ENCODE assay signal across 28 cellular contexts in the genomic region with DNA sequence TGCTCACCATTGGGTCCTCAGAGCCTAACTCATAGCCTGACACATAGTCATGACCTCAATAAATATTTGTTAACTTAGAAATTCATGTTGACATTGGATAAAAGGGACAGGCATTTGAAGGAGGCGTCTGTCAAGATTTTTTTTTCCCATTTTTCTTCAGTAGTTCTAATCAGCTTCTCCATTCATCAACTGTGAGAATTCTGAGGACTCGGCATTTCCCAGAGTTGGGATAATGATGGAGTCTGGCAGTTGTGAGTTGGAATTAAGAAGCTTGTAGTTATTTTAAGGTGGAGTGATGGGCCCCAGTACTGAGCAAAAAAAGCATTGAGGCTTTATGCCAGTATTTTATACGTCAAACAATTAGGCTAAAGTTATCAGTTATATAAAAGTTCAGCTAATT. TPM values are rescaled to one million over a fixed set of nuclear protein-coding genes. Genes with fewer than 3 reads are reported as not detected.
A peak's percentile ranks its signal among the peaks of the same experiment; 100 is the strongest.
DNase-seq lines count a peak whose midpoint lies in the region; ATAC-seq and TF ChIP-seq lines count a peak whose summit lies in the region.
"Had no signal": no experiment of that assay in that cellular context is flagged by ENCODE, and none has a peak within 500 bp of the region (broad histone marks: within the 10 kb centered on the region; RNA-seq: fewer than 3 reads in every experiment).

No MANE protein-coding gene starts in this region.

- H3K27me3 ChIP-seq in GM23248 (replicated peaks; ENCODE audit: insufficient read depth) (no peaks in the 10 kb centered on the region), Panc1 (ENCODE audit: control insufficient read depth, insufficient read depth, low read length) (no peaks in the 10 kb centered on the region), fibroblast of lung (ENCODE audit: control insufficient read depth, insufficient read depth, low read length) (no peaks in the 10 kb centered on the region), gastrocnemius medialis (no peaks in the 10 kb centered on the region), aorta (ENCODE audit: control insufficient read depth in 1 of 2, insufficient read depth in 2 of 2, low read length in 1 of 2) (no peaks in the 10 kb centered on the region)
- H3K27me3 ChIP-seq: ascending aorta, esophagus muscularis mucosa, gastroesophageal sphincter, pancreas, sigmoid colon, SJCRH30, uterus had no signal

- H3K4me3 ChIP-seq in GM23248 (no peak overlapping the region), Panc1 (ENCODE audit: low read depth in 2 of 2, low read length in 2 of 2) (no peak overlapping the region; a peak in 1 of 4 replicates), fibroblast of lung (replicated peaks in 1 of 4; ENCODE audit: control extremely low read depth in 1 of 4, insufficient read depth in 1 of 4, low read depth in 3 of 4, low read length in 4 of 4) (no peak overlapping the region), gastrocnemius medialis (no peak overlapping the region), aorta (ENCODE audit: low read length in 2 of 2) (no peak overlapping the region)
- H3K4me3 ChIP-seq: ascending aorta, esophagus muscularis mucosa, gastroesophageal sphincter, HAP-1, pancreas, sigmoid colon, SJCRH30, uterus had no signal

- H3K9me3 ChIP-seq in GM23248 (ENCODE audit: low read depth) = no peaks in the 10 kb centered on the region
- no peaks in the 10 kb centered on the region for H3K9me3 ChIP-seq in Panc1 (ENCODE audit: control insufficient read depth, insufficient read depth, low read depth, low read length)
- H3K9me3 ChIP-seq in fibroblast of lung (ENCODE audit: control insufficient read depth, insufficient read depth, low read depth, low read length) = no peaks in the 10 kb centered on the region
- no peaks in the 10 kb centered on the region for H3K9me3 ChIP-seq in gastrocnemius medialis
- H3K9me3 ChIP-seq in aorta (ENCODE audit: control insufficient read depth, low read length) = no peaks in the 10 kb centered on the region
- H3K9me3 ChIP-seq: ascending aorta, esophagus muscularis mucosa, gastroesophageal sphincter, HAP-1, pancreas, sigmoid colon, SJCRH30, uterus had no signal

- WGBS in GM23248 (ENCODE audit: low coverage in 1 of 2, low lambda C conversion rate in 2 of 2, missing lambda C conversion rate in 2 of 2), 2 experiments = 80 to 84% methylated on average over 3 of the region's 3 CpGs
- WGBS in aorta, 2 donors = 49 to 63% methylated on average over 3 of the region's 3 CpGs

- H3K4me2 ChIP-seq in GM23248 (ENCODE audit: unreplicated experiment) (peak overlapping the region; percentile 32), fibroblast of lung (ENCODE audit: extremely low read depth, insufficient read depth, low read length) (peak overlapping the region; percentile 1)

- TF ChIP-seq POLR2A in gastrocnemius medialis (IDR thresholded peaks at IDR 0.05) = no peak

- CTCF ChIA-PET in Panc1 (lab: Charles Lee) = no interaction called here

- in situ Hi-C loops in GM23248 (cut with MboI) = no loop called here
- in situ Hi-C loops in Panc1 (cut with HindIII; ENCODE audit: low pct_unique_long_range_greater_than_20kb, low sequenced_read_pairs) = no loop called here
- in situ Hi-C loops in gastrocnemius medialis (cut with MboI; ENCODE audit: low sequenced_read_pairs in 4 of 4) = loop anchor here in 2 of 4 donors (10.0 to 25.0 kb wide), 2 partner anchors 64 to 151 kb away; no protein-coding TSS in a partner anchor

- no TSS peak for BruUV-seq in Panc1 (replicated peaks; lab: Mats Ljungman, UMichigan)

- no peaks in the 10 kb centered on the region for H3K9me2 ChIP-seq in GM23248 (ENCODE audit: insufficient read depth)

- H2AFZ ChIP-seq in GM23248 (no peak overlapping the region), fibroblast of lung (ENCODE audit: low read length) (no peak overlapping the region)

- H4K20me1 ChIP-seq in GM23248 (ENCODE audit: insufficient read depth) (no peaks in the 10 kb centered on the region), fibroblast of lung (ENCODE audit: control insufficient read depth, extremely low read depth, insufficient read depth, low read length) (no peaks in the 10 kb centered on the region)

- peaks cover 59% of the 10 kb centered on the region for H3K4me1 ChIP-seq in GM23248 (ENCODE audit: insufficient read depth)
- H3K4me1 ChIP-seq in Panc1 (ENCODE audit: control insufficient read depth, insufficient read depth, low read length) = peaks cover 77% of the 10 kb centered on the region
- peaks cover 22% of the 10 kb centered on the region for H3K4me1 ChIP-seq in fibroblast of lung (ENCODE audit: control insufficient read depth, extremely low read depth, insufficient read depth, low read length)
- H3K4me1 ChIP-seq in gastrocnemius medialis = peaks cover 72 to 82% of the 10 kb centered on the region in 2 donors
- peaks cover 0 to 5% of the 10 kb centered on the region in 2 donors for H3K4me1 ChIP-seq in aorta (ENCODE audit: control insufficient read depth in 1 of 2, insufficient read depth in 2 of 2, low read length in 2 of 2)

- TF ChIP-seq CTCF in Panc1 (IDR thresholded peaks at IDR 0.05) = no peak
- no peak for TF ChIP-seq CTCF in fibroblast of lung (conservative IDR thresholded peaks at IDR 0.05 in 1 of 2, IDR thresholded peaks at IDR 0.05 in 1 of 2; ENCODE audit: low read depth in 1 of 2, low read length in 2 of 2)
- TF ChIP-seq CTCF in gastrocnemius medialis (IDR thresholded peaks at IDR 0.05 in 4 of 5, conservative IDR thresholded peaks at IDR 0.05 in 1 of 5) = no peak

- peak overlapping the region; percentile 90 for H3K27ac ChIP-seq in GM23248
- peak overlapping the region; percentile 98 for H3K27ac ChIP-seq in Panc1 (ENCODE audit: low read length)
- peak overlapping the region; percentile 6 for H3K27ac ChIP-seq in fibroblast of lung (ENCODE audit: insufficient read depth, low read length)
- peak overlapping the region; percentile 28 to 95 (median 86) for H3K27ac ChIP-seq in gastrocnemius medialis
- no peak overlapping the region for H3K27ac ChIP-seq in aorta (ENCODE audit: low read depth in 1 of 2, low read length in 2 of 2)
- H3K27ac ChIP-seq: ascending aorta, esophagus muscularis mucosa, gastroesophageal sphincter, pancreas, SJCRH30, uterus had no signal

- peaks cover 52% of the 10 kb centered on the region for H3F3A ChIP-seq in GM23248 (ENCODE audit: insufficient read depth)

- no peak for ATAC-seq in Panc1
- ATAC-seq in gastrocnemius medialis = no peak
- no peak for ATAC-seq in aorta (ENCODE audit: low FRiP score)
- ATAC-seq in GM19455 (IDR thresholded peaks at IDR 0.05; ENCODE audit: unreplicated experiment) = no peak
- ATAC-seq: activated naive CD4-positive, alpha-beta T cell treated with anti-CD3 and anti-CD28 coated beads, Interleukin-2, amount 50 U/mL, for 72 hours; gastroesophageal sphincter; naive thymus-derived CD4-positive, alpha-beta T cell; pancreas; stimulated activated effector memory CD8-positive, alpha-beta T cell treated with anti-CD3 and anti-CD28 coated beads, Interleukin-12 subunit alpha, Interleukin-12 subunit beta, amount 100 ng/mL, for 72 hours had no signal

- H3K79me2 ChIP-seq in GM23248 (ENCODE audit: insufficient read depth) (peaks cover 90% of the 10 kb centered on the region), fibroblast of lung (ENCODE audit: control insufficient read depth, insufficient read depth, low read length) (peaks cover 96% of the 10 kb centered on the region)

- intact Hi-C loops in Panc1 (cut with micrococcal nuclease; ENCODE audit: unreplicated experiment) = loop anchor here (10.0 kb wide), 1 partner anchor 174 kb away; no protein-coding TSS in a partner anchor
- intact Hi-C loops in gastrocnemius medialis (cut with DNase I; ENCODE audit: low total_unique reads) = no loop called here
- intact Hi-C loops in aorta (cut with DNase I) = no loop called here

- H3K36me3 ChIP-seq in GM23248 (ENCODE audit: low read depth) (no peaks in the 10 kb centered on the region), Panc1 (ENCODE audit: control insufficient read depth, insufficient read depth, low read length) (peaks cover 2% of the 10 kb centered on the region), fibroblast of lung (ENCODE audit: control insufficient read depth, insufficient read depth, low read length) (peaks cover 3% of the 10 kb centered on the region), gastrocnemius medialis (no peaks in the 10 kb centered on the region), aorta (ENCODE audit: control insufficient read depth in 1 of 2, insufficient read depth in 2 of 2, low read length in 1 of 2) (no peaks in the 10 kb centered on the region)
- H3K36me3 ChIP-seq: ascending aorta, esophagus muscularis mucosa, gastroesophageal sphincter, HAP-1, pancreas, sigmoid colon, uterus had no signal

- POLR2A ChIA-PET in Panc1 (lab: Charles Lee) = no interaction called here

- H3K9ac ChIP-seq in GM23248 = no peak overlapping the region
- H3K9ac ChIP-seq in fibroblast of lung (ENCODE audit: insufficient read depth, low read length) = no peak overlapping the region

- DNase-seq in GM23248 (peak; percentile 20), Panc1 (ENCODE audit: low read depth, low spot score) (no peak), fibroblast of lung (ENCODE audit: low read depth in 2 of 2) (peak in 1 of 2 donors; percentile 38), gastrocnemius medialis (no peak), aorta (no peak), SHP77 (lab: John Stamatoyannopoulos, UW) (no peak)
- DNase-seq in activated CD4-positive, alpha-beta T cell treated with anti-CD3 and anti-CD28 coated beads, Interleukin-2, amount 50 U/mL, for 1 hour = no peak
- DNase-seq: activated CD4-positive, alpha-beta T cell treated with anti-CD3 and anti-CD28 coated beads, Interleukin-2, amount 10 ng/mL, durations not matched to agents 24 days and 14 days; effector memory CD4-positive, alpha-beta T cell; Kasumi-1; naive thymus-derived CD4-positive, alpha-beta T cell; NCI-H1930; NCI-H2227 treated with DMSO at 0.1 percent for 48 hours; NCI-H774; pancreas; sigmoid colon; stimulated activated CD4-positive, alpha-beta T cell treated with anti-CD3 and anti-CD28 coated beads, Interleukin-2, amount 100 ng/mL, for 24 hours; T-helper 1 cell; uterus had no signal

RNA-seq across cellular contexts. Expression of a gene that starts 4.6 kb away (rescaled TPM):
- 103 and 128 TPM in 2 replicates for total RNA-seq in GM23248 (2014; rRNA removed; shearing (Covaris generic))
- 78.3 and 116 TPM in 2 replicates for polyA plus RNA-seq in GM23248 (2016; fragmentation: Nextera tagmentation; extraction: Ambion mirVana)
- 282 TPM for total RNA-seq in Panc1 (2021; ENCODE audit: unreplicated experiment)
- polyA plus RNA-seq in Panc1 (2012; ENCODE audit: insufficient read length) = 189 TPM
- 50.1 and 73.8 TPM in 2 replicates for total RNA-seq in fibroblast of lung
- polyA plus RNA-seq in fibroblast of lung = 291 and 304 TPM in 2 replicates
- 146 and 159 TPM in 2 replicates for polyA plus RNA-seq in fibroblast of lung (2012)
- polyA minus RNA-seq in fibroblast of lung (ENCODE audit: low replicate concordance) = 38.2 and 56.5 TPM in 2 replicates
- total RNA-seq in gastrocnemius medialis = 10 to 100 TPM; 34.0 to 74.2 (median 52.3) TPM
- total RNA-seq in aorta = 10 to 100 TPM; 59.8 to 67.5 TPM
- polyA plus RNA-seq in aorta = 10 to 100 TPM; 45.0 to 82.0 TPM
- total RNA-seq: G401 had no signal

Comparison
In these comparisons a context has a peak if more than half of its experiments do, and no peak if none do; other contexts are left out.
1. H3K27ac ChIP-seq: peak in GM23248 (single experiment), Panc1 (single experiment), fibroblast of lung (single experiment) and gastrocnemius medialis (4 of 4); none in aorta (0 of 2).